In the genomic region with DNA sequence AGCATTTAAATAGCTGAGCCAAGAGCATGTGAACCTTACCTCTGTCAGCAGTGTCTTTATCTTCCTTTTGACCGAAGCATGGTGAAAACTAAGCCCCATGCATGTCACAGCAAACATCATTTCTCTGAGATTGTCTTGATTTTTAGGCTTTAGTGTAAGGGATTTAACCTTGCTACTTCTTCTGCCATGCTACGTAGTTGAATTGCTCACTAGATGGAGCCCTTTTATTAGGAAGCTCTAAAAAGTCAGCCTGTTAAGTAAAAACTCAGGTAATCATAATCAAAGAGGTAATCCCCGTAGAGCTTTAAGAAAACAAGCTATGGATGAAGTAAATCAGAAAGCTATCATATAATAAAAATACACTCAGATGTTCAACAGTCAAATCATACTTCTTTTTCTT, we compare ENCODE assay signal across 11 cellular contexts.
DNase-seq lines count a peak whose midpoint lies in the region; TF ChIP-seq lines count a peak whose summit lies in the region.
"Had no signal": no experiment of that assay in that cellular context is flagged by ENCODE, and none has a peak within 500 bp of the region (broad histone marks: within the 10 kb centered on the region; RNA-seq: fewer than 3 reads in every experiment).

No MANE protein-coding gene starts in this region.

- H3K9me2 ChIP-seq in hepatocyte (replicated peaks; ENCODE audit: insufficient read depth): no peaks in the 10 kb centered on the region

- peaks cover 3% of the 10 kb centered on the region for H3K9me3 Mint-ChIP-seq in activated T-cell treated with anti-CD3 and anti-CD28 coated beads, Interleukin-2, amount 50 U/mL, for 24 hours
- H3K9me3 Mint-ChIP-seq in endothelial cell (ENCODE audit: unreplicated experiment): no peaks in the 10 kb centered on the region
- no peaks in the 10 kb centered on the region for H3K9me3 Mint-ChIP-seq in activated CD4-positive, alpha-beta T cell treated with anti-CD3 and anti-CD28 coated beads, Interleukin-2, amount 10 ng/mL, durations not matched to agents 24 days and 14 days
- H3K9me3 Mint-ChIP-seq: natural killer cell; stimulated activated naive CD8-positive, alpha-beta T cell treated with anti-CD3 and anti-CD28 coated beads, Interleukin-15, Interleukin-2, amounts not matched to agents 100 ng/mL and 50 ng/mL, for 24 hours had no signal

- H3K9me3 ChIP-seq in A673 (ENCODE audit: low read depth, low read length, poor library complexity, severe bottlenecking) (no peaks in the 10 kb centered on the region), HEK293 (ENCODE audit: control insufficient read depth, insufficient read depth, low read depth, low read length) (no peaks in the 10 kb centered on the region), hepatocyte (ENCODE audit: low read depth) (no peaks in the 10 kb centered on the region)

- H3K36me3 ChIP-seq in A673 (ENCODE audit: insufficient read depth, low read length, poor library complexity, severe bottlenecking): no peaks in the 10 kb centered on the region
- H3K36me3 ChIP-seq in HEK293 (ENCODE audit: control insufficient read depth in 2 of 2, insufficient read depth in 1 of 2, low read length in 2 of 2): peaks cover 0 to 26% of the 10 kb centered on the region in 2 experiments; a peak in 1 of 3 replicates
- H3K36me3 ChIP-seq in hepatocyte (replicated peaks; ENCODE audit: insufficient read depth, low read depth): no peaks in the 10 kb centered on the region

- H3K4me3 Mint-ChIP-seq in activated T-cell treated with anti-CD3 and anti-CD28 coated beads, Interleukin-2, amount 50 U/mL, for 24 hours: no peak overlapping the region
- no peak overlapping the region for H3K4me3 Mint-ChIP-seq in endothelial cell (ENCODE audit: unreplicated experiment)
- H3K4me3 Mint-ChIP-seq in activated CD4-positive, alpha-beta T cell treated with anti-CD3 and anti-CD28 coated beads, Interleukin-2, amount 10 ng/mL, durations not matched to agents 24 days and 14 days: no peak overlapping the region
- H3K4me3 Mint-ChIP-seq: activated CD8-positive, alpha-beta memory T cell treated with anti-CD3 and anti-CD28 coated beads, Interleukin-2, amount 10 ng/mL, durations not matched to agents 7 days and 5 days; natural killer cell; stimulated activated naive CD8-positive, alpha-beta T cell treated with anti-CD3 and anti-CD28 coated beads, Interleukin-15, Interleukin-2, amounts not matched to agents 100 ng/mL and 50 ng/mL, for 24 hours had no signal

- H3K27me3 Mint-ChIP-seq in activated T-cell treated with anti-CD3 and anti-CD28 coated beads, Interleukin-2, amount 50 U/mL, for 24 hours: no peaks in the 10 kb centered on the region
- no peaks in the 10 kb centered on the region for H3K27me3 Mint-ChIP-seq in endothelial cell (ENCODE audit: unreplicated experiment)
- no peaks in the 10 kb centered on the region for H3K27me3 Mint-ChIP-seq in activated CD4-positive, alpha-beta T cell treated with anti-CD3 and anti-CD28 coated beads, Interleukin-2, amount 10 ng/mL, durations not matched to agents 24 days and 14 days
- H3K27me3 Mint-ChIP-seq: activated CD8-positive, alpha-beta memory T cell treated with anti-CD3 and anti-CD28 coated beads, Interleukin-2, amount 10 ng/mL, durations not matched to agents 7 days and 5 days; stimulated activated naive CD8-positive, alpha-beta T cell treated with anti-CD3 and anti-CD28 coated beads, Interleukin-15, Interleukin-2, amounts not matched to agents 100 ng/mL and 50 ng/mL, for 24 hours had no signal

- H3K36me3 Mint-ChIP-seq in activated T-cell treated with anti-CD3 and anti-CD28 coated beads, Interleukin-2, amount 50 U/mL, for 24 hours (ENCODE audit: low read depth): no peaks in the 10 kb centered on the region
- H3K36me3 Mint-ChIP-seq in endothelial cell (ENCODE audit: low read depth, unreplicated experiment): peaks cover 4% of the 10 kb centered on the region
- H3K36me3 Mint-ChIP-seq in activated CD4-positive, alpha-beta T cell treated with anti-CD3 and anti-CD28 coated beads, Interleukin-2, amount 10 ng/mL, durations not matched to agents 24 days and 14 days (ENCODE audit: low read depth): no peaks in the 10 kb centered on the region
- H3K36me3 Mint-ChIP-seq: activated CD8-positive, alpha-beta memory T cell treated with anti-CD3 and anti-CD28 coated beads, Interleukin-2, amount 10 ng/mL, durations not matched to agents 7 days and 5 days had no signal

- H2AFZ ChIP-seq in hepatocyte: no peak overlapping the region

- intact Hi-C loops in A673 (cut with micrococcal nuclease; ENCODE audit: unreplicated experiment): loop anchor here (2.0 to 10.0 kb wide), 2 partner anchors 345 to 457 kb away; no protein-coding TSS in a partner anchor
- intact Hi-C loops in activated CD4-positive, alpha-beta T cell treated with anti-CD3 and anti-CD28 coated beads, Interleukin-2, amount 10 ng/mL, durations not matched to agents 24 days and 14 days (cut with micrococcal nuclease): no loop called here

- H3K4me3 ChIP-seq in A673 (ENCODE audit: low read depth, low read length, poor library complexity, severe bottlenecking) (no peak overlapping the region), HEK293 (ENCODE audit: low read depth, low read length) (no peak overlapping the region), hepatocyte (no peak overlapping the region)

- H3K4me1 Mint-ChIP-seq in activated T-cell treated with anti-CD3 and anti-CD28 coated beads, Interleukin-2, amount 50 U/mL, for 24 hours (ENCODE audit: low read depth): no peaks in the 10 kb centered on the region
- peaks cover 9% of the 10 kb centered on the region for H3K4me1 Mint-ChIP-seq in endothelial cell (ENCODE audit: unreplicated experiment)
- H3K4me1 Mint-ChIP-seq in activated CD4-positive, alpha-beta T cell treated with anti-CD3 and anti-CD28 coated beads, Interleukin-2, amount 10 ng/mL, durations not matched to agents 24 days and 14 days: no peaks in the 10 kb centered on the region
- H3K4me1 Mint-ChIP-seq: activated CD8-positive, alpha-beta memory T cell treated with anti-CD3 and anti-CD28 coated beads, Interleukin-2, amount 10 ng/mL, durations not matched to agents 7 days and 5 days had no signal

- H3K4me1 ChIP-seq in A673 (ENCODE audit: insufficient read depth, low read length, poor library complexity, severe bottlenecking) (no peaks in the 10 kb centered on the region), HEK293 (ENCODE audit: control insufficient read depth, insufficient read depth, low read length) (no peaks in the 10 kb centered on the region), hepatocyte (ENCODE audit: insufficient read depth) (no peaks in the 10 kb centered on the region)

- H3K27ac ChIP-seq in A673 (ENCODE audit: low read depth, low read length, poor library complexity, severe bottlenecking) (no peak overlapping the region), HEK293 (ENCODE audit: extremely low read depth, low read depth, low read length) (no peak overlapping the region), VCaP (no peak overlapping the region), hepatocyte (no peak overlapping the region)

- CTCF ChIA-PET in A673 (lab: Charles Lee): interaction anchor here (0.5 to 0.9 kb wide), 2 partner anchors 298 to 344 kb away, joined by 4 to 5 read pairs; no protein-coding TSS in a partner anchor
- CTCF ChIA-PET in HEK293 (lab: Yijun Ruan, JAX): interaction anchor here (0.7 to 3.3 kb wide), 7 partner anchors 20 to 461 kb away, joined by 3 to 20 read pairs (median 4); no protein-coding TSS in a partner anchor

- no peaks in the 10 kb centered on the region for H4K20me1 ChIP-seq in hepatocyte (ENCODE audit: insufficient read depth, poor library complexity, severe bottlenecking)

- no peaks in the 10 kb centered on the region for H3K79me2 ChIP-seq in hepatocyte

- no TSS peak for BruUV-seq in A673 (replicated peaks; lab: Mats Ljungman, UMichigan)

- TF ChIP-seq CTCF in A673 (conservative IDR thresholded peaks at IDR 0.05; ENCODE audit: low read depth, low read length): peak; percentile 58
- TF ChIP-seq CTCF in HEK293 (tag by site-specific recombination; IDR thresholded peaks at IDR 0.05): no peak
- peak; percentile 84 for TF ChIP-seq CTCF in VCaP (conservative IDR thresholded peaks at IDR 0.05)
- TF ChIP-seq CTCF in hepatocyte (IDR thresholded peaks at IDR 0.05; ENCODE audit: poor library complexity): peak; percentile 52
- TF ChIP-seq CTCF in endothelial cell (IDR thresholded peaks at IDR 0.05; ENCODE audit: unreplicated experiment): no peak

- H3K27ac Mint-ChIP-seq in activated T-cell treated with anti-CD3 and anti-CD28 coated beads, Interleukin-2, amount 50 U/mL, for 24 hours: no peak overlapping the region
- no peak overlapping the region for H3K27ac Mint-ChIP-seq in endothelial cell (ENCODE audit: unreplicated experiment)
- H3K27ac Mint-ChIP-seq in activated CD4-positive, alpha-beta T cell treated with anti-CD3 and anti-CD28 coated beads, Interleukin-2, amount 10 ng/mL, durations not matched to agents 24 days and 14 days: no peak overlapping the region
- H3K27ac Mint-ChIP-seq: activated CD8-positive, alpha-beta memory T cell treated with anti-CD3 and anti-CD28 coated beads, Interleukin-2, amount 10 ng/mL, durations not matched to agents 7 days and 5 days; stimulated activated naive CD8-positive, alpha-beta T cell treated with anti-CD3 and anti-CD28 coated beads, Interleukin-15, Interleukin-2, amounts not matched to agents 100 ng/mL and 50 ng/mL, for 24 hours had no signal

- peak; percentile 34 for DNase-seq in A673 (ENCODE audit: low spot score)
- DNase-seq in hepatocyte (ENCODE audit: low spot score): peak; percentile 11
- DNase-seq in activated T-cell treated with anti-CD3 and anti-CD28 coated beads, Interleukin-2, amount 50 U/mL, for 24 hours: no peak
- no peak for DNase-seq in stimulated activated CD4-positive, alpha-beta T cell treated with anti-CD3 and anti-CD28 coated beads, Interleukin-12 subunit alpha, Interleukin-12 subunit beta, amount 100 ng/mL, for 4 hours
- DNase-seq in endothelial cell (ENCODE audit: low spot score): no peak
- DNase-seq in activated CD4-positive, alpha-beta T cell treated with anti-CD3 and anti-CD28 coated beads, Interleukin-2, amount 10 ng/mL, durations not matched to agents 24 days and 14 days: no peak
- DNase-seq: activated CD8-positive, alpha-beta memory T cell treated with anti-CD3 and anti-CD28 coated beads, Interleukin-2, amount 10 ng/mL, durations not matched to agents 7 days and 5 days; natural killer cell had no signal

- WGBS in hepatocyte (ENCODE audit: low lambda C conversion rate, missing lambda C conversion rate): 73% methylated on average over 3 of the region's 3 CpGs

- H3K27me3 ChIP-seq in A673 (replicated peaks; ENCODE audit: insufficient read depth, low read depth, low read length, poor library complexity) (no peaks in the 10 kb centered on the region), hepatocyte (no peaks in the 10 kb centered on the region)

- POLR2A ChIA-PET in A673 (lab: Charles Lee; ENCODE audit: low non-redundant PET): no interaction called here
- POLR2A ChIA-PET in HEK293 (lab: Yijun Ruan, JAX): no interaction called here

- no peak overlapping the region for H3K4me2 ChIP-seq in hepatocyte

TF ChIP-seq in HEK293, 187 proteins besides CTCF, POLR2A, EP300 and RAD21:
- TF ChIP-seq ZNF654 (tag by site-specific recombination; IDR thresholded peaks at IDR 0.05; ENCODE audit: low read depth) (peak; percentile 40; the same call in 1 of the 2 replicates), YY1 (tag by site-specific recombination; IDR thresholded peaks at IDR 0.05) (no peak)

Comparison
In these comparisons a context has a peak if more than half of its experiments do, and no peak if none do; other contexts are left out.
1. DNase-seq: peak in A673 (single experiment) and hepatocyte (single experiment); none in activated T-cell treated with anti-CD3 and anti-CD28 coated beads, Interleukin-2, amount 50 U/mL, for 24 hours (single experiment), stimulated activated CD4-positive, alpha-beta T cell treated with anti-CD3 and anti-CD28 coated beads, Interleukin-12 subunit alpha, Interleukin-12 subunit beta, amount 100 ng/mL, for 4 hours (single experiment), endothelial cell (single experiment) and activated CD4-positive, alpha-beta T cell treated with anti-CD3 and anti-CD28 coated beads, Interleukin-2, amount 10 ng/mL, durations not matched to agents 24 days and 14 days (single experiment).
2. CTCF ChIP-seq: peak in A673 (single experiment), VCaP (single experiment) and hepatocyte (single experiment); none in HEK293 (single experiment) and endothelial cell (single experiment).